8 cellular contexts compared by ENCODE assay signal in genomic region chr17:42389135-42389417, GRCh38. TPM values are rescaled to one million over a fixed set of nuclear protein-coding genes. Genes with fewer than 3 reads are reported as not detected.
DNase-seq lines count a peak whose midpoint lies in the region; ATAC-seq and TF ChIP-seq lines count a peak whose summit lies in the region.

No MANE protein-coding gene starts in this region.

- peaks cover 14 to 31% of the 10 kb centered on the region in 2 donors for H3K36me3 Mint-ChIP-seq in activated naive CD4-positive, alpha-beta T cell treated with anti-CD3 and anti-CD28 coated beads, Interleukin-2, amount 50 U/mL, for 72 hours

- DNase-seq in HFF-Myc (ENCODE audit: extremely low read depth, low read depth) (no peak), kidney epithelial cell (ENCODE audit: low read depth) (no peak), thyroid gland (no peak), glomerular visceral epithelial cell (ENCODE audit: extremely low spot score) (no peak), Ammon's horn (ENCODE audit: low spot score) (no peak)
- DNase-seq in activated naive CD4-positive, alpha-beta T cell treated with anti-CD3 and anti-CD28 coated beads, Interleukin-2, amount 50 U/mL, for 72 hours (ENCODE audit: low spot score in 2 of 2) = no peak
- no peak for DNase-seq in activated CD4-positive, alpha-beta T cell treated with anti-CD3 and anti-CD28 coated beads for 48 hours

- peak overlapping the region; percentile 48 to 95 (median 74); a peak in 21 of 22 replicates for H3K9ac ChIP-seq in BLaER1 treated with 17β-estradiol and CSF1 and Interleukin-3, amounts not matched to agents 10 nM and 100 nM

- H3K4me3 ChIP-seq in BLaER1 treated with 17β-estradiol and CSF1 and Interleukin-3, amounts not matched to agents 10 nM and 100 nM = peak overlapping the region; percentile 43 to 93 (median 73)
- H3K4me3 ChIP-seq in HFF-Myc (replicated peaks; ENCODE audit: low read depth, low read length) (peak overlapping the region; percentile 92), kidney epithelial cell (ENCODE audit: low read depth, low read length) (peak overlapping the region; percentile 15), thyroid gland (replicated peaks in 1 of 3) (peak overlapping the region in 2 of 3 donors; percentile 25 to 27)

- peaks cover 0 to 19% (median 5%) of the 10 kb centered on the region in 11 experiments; a peak in 8 of 22 replicates for H3K27me3 ChIP-seq in BLaER1 treated with 17β-estradiol and CSF1 and Interleukin-3, amounts not matched to agents 10 nM and 100 nM
- H3K27me3 ChIP-seq in kidney epithelial cell (ENCODE audit: control insufficient read depth, insufficient read depth, low read length) = no peaks in the 10 kb centered on the region
- H3K27me3 ChIP-seq in thyroid gland = no peaks in the 10 kb centered on the region

- peak overlapping the region; percentile 60 to 98 (median 77) for H3K27ac ChIP-seq in BLaER1 treated with 17β-estradiol and CSF1 and Interleukin-3, amounts not matched to agents 10 nM and 100 nM
- peak overlapping the region; percentile 89 to 97 (median 92) for H3K27ac ChIP-seq in thyroid gland

- no peak for TF ChIP-seq CTCF in HFF-Myc (IDR thresholded peaks at IDR 0.05; ENCODE audit: low read depth, low read length, missing control alignments)
- no peak for TF ChIP-seq CTCF in kidney epithelial cell (IDR thresholded peaks at IDR 0.05; ENCODE audit: insufficient read depth, low read length, poor library complexity, severe bottlenecking)
- TF ChIP-seq CTCF in thyroid gland (IDR thresholded peaks at IDR 0.05) = no peak

- 0 out of 22 replicates have a peak, but pooled peaks cover 0 to 5% (median 0%) of the 10 kb centered on the region in 11 experiments for H3K36me3 ChIP-seq in BLaER1 treated with 17β-estradiol and CSF1 and Interleukin-3, amounts not matched to agents 10 nM and 100 nM
- H3K36me3 ChIP-seq in kidney epithelial cell (ENCODE audit: control insufficient read depth, insufficient read depth, low read length) = no peaks in the 10 kb centered on the region
- H3K36me3 ChIP-seq in thyroid gland = no peaks in the 10 kb centered on the region

- H3K9me3 ChIP-seq in BLaER1 treated with 17β-estradiol and CSF1 and Interleukin-3, amounts not matched to agents 10 nM and 100 nM (replicated peaks in 1 of 11) = no peaks in the 10 kb centered on the region
- no peaks in the 10 kb centered on the region for H3K9me3 ChIP-seq in thyroid gland

- peaks cover 16 to 40% (median 25%) of the 10 kb centered on the region in 10 experiments for H3K4me1 ChIP-seq in BLaER1 treated with 17β-estradiol and CSF1 and Interleukin-3, amounts not matched to agents 10 nM and 100 nM
- H3K4me1 ChIP-seq in thyroid gland = peaks cover 13 to 30% of the 10 kb centered on the region in 2 donors

- ATAC-seq in activated naive CD4-positive, alpha-beta T cell treated with anti-CD3 and anti-CD28 coated beads, Interleukin-2, amount 50 U/mL, for 72 hours = peak; percentile 76 to 85

- WGBS in thyroid gland, 2 donors = 7 to 9% methylated on average over 11 of the region's 11 CpGs

- intact Hi-C loops in thyroid gland (cut with DNase I) = no loop called here

- TF ChIP-seq POLR2A in thyroid gland (IDR thresholded peaks at IDR 0.05) = no peak

- peaks cover 0 to 4% of the 10 kb centered on the region in 2 donors for H3K9me3 Mint-ChIP-seq in activated naive CD4-positive, alpha-beta T cell treated with anti-CD3 and anti-CD28 coated beads, Interleukin-2, amount 50 U/mL, for 72 hours

- peak overlapping the region; percentile 77 to 93 (median 89) for H3K4me2 ChIP-seq in BLaER1 treated with 17β-estradiol and CSF1 and Interleukin-3, amounts not matched to agents 10 nM and 100 nM

- H4K20me1 ChIP-seq in BLaER1 treated with 17β-estradiol and CSF1 and Interleukin-3, amounts not matched to agents 10 nM and 100 nM = peaks cover 27 to 41% (median 37%) of the 10 kb centered on the region in 11 experiments; a peak in 20 of 22 replicates

- H3K27ac Mint-ChIP-seq in activated naive CD4-positive, alpha-beta T cell treated with anti-CD3 and anti-CD28 coated beads, Interleukin-2, amount 50 U/mL, for 72 hours = peak overlapping the region; percentile 98 to 100

RNA-seq across cellular contexts. Expression of gene STAT3, which starts 0.8 kb away (rescaled TPM):
- 100 to 1,000 TPM; 189 to 505 TPM for total RNA-seq in activated naive CD4-positive, alpha-beta T cell treated with anti-CD3 and anti-CD28 coated beads, Interleukin-2, amount 50 U/mL, for 72 hours
- total RNA-seq in kidney epithelial cell = 74.9 and 80.8 TPM in 2 replicates
- 100 to 1,000 TPM; 147 to 292 (median 206) TPM for total RNA-seq in thyroid gland

RNA-seq across cellular contexts. Expression of gene CAVIN1, which starts 34.0 kb away (rescaled TPM):
- 1 to 10 TPM in 1 of 2 donors, under 1 TPM in 1; 0.11 to 9.4 TPM for total RNA-seq in activated naive CD4-positive, alpha-beta T cell treated with anti-CD3 and anti-CD28 coated beads, Interleukin-2, amount 50 U/mL, for 72 hours
- 58.5 and 70.2 TPM in 2 replicates for total RNA-seq in kidney epithelial cell
- 100 to 1,000 TPM; 173 to 199 (median 187) TPM for total RNA-seq in thyroid gland

Comparison
In these comparisons a context has a peak if more than half of its experiments do, and no peak if none do; other contexts are left out.
1. H3K4me3 ChIP-seq: peak in every context shown above with its lines; median percentile 92 in HFF-Myc; 73 in BLaER1 treated with 17β-estradiol and CSF1 and Interleukin-3, amounts not matched to agents 10 nM and 100 nM; 26 in thyroid gland; 15 in kidney epithelial cell.